22 cellular contexts compared by ENCODE assay signal in genomic region chr21:21631961-21632360, GRCh38.
A peak's percentile ranks its signal among the peaks of the same experiment; 100 is the strongest.
DNase-seq lines count a peak whose midpoint lies in the region; FAIRE-seq and TF ChIP-seq lines count a peak whose summit lies in the region.
"Had no signal": no experiment of that assay in that cellular context is flagged by ENCODE, and none has a peak within 500 bp of the region (broad histone marks: within the 10 kb centered on the region; RNA-seq: fewer than 3 reads in every experiment).

No MANE protein-coding gene starts in this region.

- no peaks in the 10 kb centered on the region for H4K20me1 ChIP-seq in mammary epithelial cell (ENCODE audit: insufficient read depth, low read length)

- H3K27ac ChIP-seq in small intestine (ENCODE audit: low read depth in 1 of 2, low read length in 1 of 2): no peak overlapping the region
- no peak overlapping the region for H3K27ac ChIP-seq in mammary epithelial cell (ENCODE audit: insufficient read depth, low read depth, low read length)
- H3K27ac ChIP-seq: heart left ventricle, SK-N-MC, transverse colon had no signal

- H3K36me3 ChIP-seq in small intestine (ENCODE audit: control insufficient read depth in 2 of 2, insufficient read depth in 2 of 2, low read length in 2 of 2): no peaks in the 10 kb centered on the region
- H3K36me3 ChIP-seq in mammary epithelial cell (ENCODE audit: insufficient read depth, low read length): no peaks in the 10 kb centered on the region
- H3K36me3 ChIP-seq: heart left ventricle, transverse colon had no signal

- CTCF ChIA-PET in mammary epithelial cell (lab: Charles Lee; ENCODE audit: low non-redundant PET): no interaction called here

- dilution Hi-C loops in mammary epithelial cell (cut with HindIII; ENCODE audit: low sequenced_read_pairs): no loop called here

- no peaks in the 10 kb centered on the region for H3K27me3 ChIP-seq in small intestine (ENCODE audit: control insufficient read depth in 2 of 2, insufficient read depth in 2 of 2, low read length in 2 of 2)
- H3K27me3 ChIP-seq in mammary epithelial cell (ENCODE audit: insufficient read depth, low read length): no peaks in the 10 kb centered on the region
- H3K27me3 ChIP-seq: heart left ventricle, transverse colon had no signal

- H3K4me3 ChIP-seq in small intestine (ENCODE audit: low read depth in 1 of 2, low read length in 2 of 2) (no peak overlapping the region), mammary epithelial cell (replicated peaks in 1 of 3; ENCODE audit: insufficient read depth in 1 of 3, low read depth in 2 of 3, low read length in 3 of 3) (no peak overlapping the region)
- H3K4me3 ChIP-seq: GM23338, heart left ventricle, SK-N-MC, transverse colon had no signal

- no peak for TF ChIP-seq CTCF in mammary epithelial cell (conservative IDR thresholded peaks at IDR 0.05 in 1 of 2, IDR thresholded peaks at IDR 0.05 in 1 of 2; ENCODE audit: extremely low read depth in 1 of 2, insufficient read depth in 1 of 2, low read depth in 1 of 2, low read length in 2 of 2)

- no TSS peak for BruUV-seq in mammary epithelial cell (replicated peaks; lab: Mats Ljungman, UMichigan)

- H2AFZ ChIP-seq in mammary epithelial cell (ENCODE audit: low read depth, low read length): no peak overlapping the region
- H2AFZ ChIP-seq: GM23338 had no signal

- FAIRE-seq in small intestine (lab: Jason Lieb, UNC): no peak
- FAIRE-seq: RCC 7860 had no signal

- 37 to 66% (median 51%) methylated on average over 5 of the region's 5 CpGs for WGBS in small intestine, 3 donors
- 58% methylated on average over 2 of the region's 5 CpGs for WGBS in mammary epithelial cell (ENCODE audit: low coverage, missing lambda C conversion rate)

- no peak overlapping the region for H3K9ac ChIP-seq in mammary epithelial cell (ENCODE audit: insufficient read depth, low read length)

- peak; percentile 8 to 42 for DNase-seq in SHP77 (lab: John Stamatoyannopoulos, UW)
- no peak for DNase-seq in SHP77 treated with DMSO at 0.1 percent for 48 hours (lab: John Stamatoyannopoulos, UW)
- peak; percentile 5 for DNase-seq in SW480 (ENCODE audit: low spot score)
- DNase-seq in fibroblast of peridontal ligament (ENCODE audit: extremely low read depth): peak; percentile 9
- DNase-seq in small intestine: peak; percentile 10
- no peak for DNase-seq in NCI-H345 treated with DMSO at 0.1 percent for 48 hours (lab: John Stamatoyannopoulos, UW; ENCODE audit: unreplicated experiment)
- DNase-seq in mammary epithelial cell: no peak
- DNase-seq in iPS-NIHi7 (ENCODE audit: extremely low spot score): no peak
- DNase-seq: activated CD4-positive, alpha-beta T cell treated with anti-CD3 and anti-CD28 coated beads, Interleukin-2, amount 10 ng/mL, durations not matched to agents 7 days and 5 days; activated CD8-positive, alpha-beta memory T cell treated with anti-CD3 and anti-CD28 coated beads, Interleukin-2, amount 10 ng/mL, durations not matched to agents 7 days and 5 days; activated naive CD4-positive, alpha-beta T cell treated with anti-CD3 and anti-CD28 coated beads for 36 hours; central memory CD4-positive, alpha-beta T cell; DMS153; KG1; NCI-H1436 treated with DMSO at 0.1 percent for 48 hours; NCI-H526; stimulated activated CD8-positive, alpha-beta memory T cell treated with anti-CD3 and anti-CD28 coated beads, Interleukin-4, amount 100 ng/mL, for 48 hours; transverse colon had no signal

- H3K4me1 ChIP-seq in small intestine (ENCODE audit: control insufficient read depth in 2 of 2, insufficient read depth in 1 of 2, low read depth in 1 of 2, low read length in 1 of 2) (no peaks in the 10 kb centered on the region), mammary epithelial cell (ENCODE audit: insufficient read depth, low read length) (no peaks in the 10 kb centered on the region)
- H3K4me1 ChIP-seq: heart left ventricle, transverse colon had no signal

- H3K9me3 ChIP-seq in small intestine (ENCODE audit: control insufficient read depth, low read depth) (no peaks in the 10 kb centered on the region), mammary epithelial cell (replicated peaks; ENCODE audit: insufficient read depth, low read length) (peaks cover 42% of the 10 kb centered on the region)
- H3K9me3 ChIP-seq: heart left ventricle, transverse colon had no signal

- H3K79me2 ChIP-seq in mammary epithelial cell (ENCODE audit: insufficient read depth, low read length): no peaks in the 10 kb centered on the region

- in situ Hi-C loops in mammary epithelial cell (cut with MboI; ENCODE audit: low sequenced_read_pairs in 2 of 2): no loop called here

- intact Hi-C loops in mammary epithelial cell (cut with micrococcal nuclease): no loop called here

- H3K4me2 ChIP-seq in mammary epithelial cell (ENCODE audit: insufficient read depth, low read depth, low read length): no peak overlapping the region
- H3K4me2 ChIP-seq: GM23338 had no signal

Comparison
In these comparisons a context has a peak if more than half of its experiments do, and no peak if none do; other contexts are left out.
1. DNase-seq: peak in SHP77 (2 of 2), SW480 (single experiment), fibroblast of peridontal ligament (single experiment) and small intestine (single experiment); none in SHP77 treated with DMSO at 0.1 percent for 48 hours (single experiment), NCI-H345 treated with DMSO at 0.1 percent for 48 hours (single experiment), mammary epithelial cell (single experiment) and iPS-NIHi7 (single experiment).